In the genomic region with DNA sequence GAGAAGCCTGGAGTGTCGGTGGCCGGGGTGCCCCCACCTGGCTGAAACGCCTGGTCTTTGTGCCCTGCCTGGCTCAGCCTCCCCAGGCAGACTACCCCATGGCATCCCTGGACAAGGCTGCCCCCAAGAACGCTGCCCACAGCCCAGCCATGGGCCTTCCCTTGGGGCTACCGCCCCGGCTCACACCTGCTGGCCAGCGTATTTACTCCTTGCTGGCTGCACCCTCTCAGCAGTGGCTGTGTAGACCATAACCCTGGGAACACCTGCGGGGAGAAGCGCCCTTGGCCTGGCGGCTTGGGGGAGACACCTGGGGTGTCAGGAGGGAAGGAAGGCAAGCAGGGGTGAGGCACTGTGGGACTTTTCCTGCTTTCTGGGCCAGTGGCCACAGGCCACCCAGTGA, we compare ENCODE assay signal across 16 cellular contexts. TPM values are rescaled to one million over a fixed set of nuclear protein-coding genes. Genes with fewer than 3 reads are reported as not detected.
DNase-seq lines count a peak whose midpoint lies in the region; ATAC-seq and TF ChIP-seq lines count a peak whose summit lies in the region.
"Had no signal": no experiment of that assay in that cellular context is flagged by ENCODE, and none has a peak within 500 bp of the region (broad histone marks: within the 10 kb centered on the region; RNA-seq: fewer than 3 reads in every experiment).

No MANE protein-coding gene starts in this region.

- intact Hi-C loops in cardiac septum (cut with DNase I): loop anchor here (10.0 kb wide), 1 partner anchor 231 kb away; no protein-coding TSS in a partner anchor
- intact Hi-C loops in left ventricle myocardium superior (cut with micrococcal nuclease): no loop called here
- intact Hi-C loops in aorta (cut with DNase I): no loop called here

- H3K36me3 ChIP-seq in neuronal stem cell (replicated peaks in 1 of 2; ENCODE audit: control insufficient read depth in 2 of 2, insufficient read depth in 2 of 2, low read length in 2 of 2): peaks cover 5 to 7% of the 10 kb centered on the region in 2 donors
- no peaks in the 10 kb centered on the region for H3K36me3 ChIP-seq in aorta (ENCODE audit: control insufficient read depth in 1 of 2, insufficient read depth in 2 of 2, low read length in 1 of 2)

- H3K79me1 ChIP-seq in neuronal stem cell (ENCODE audit: low read depth, low read length): peaks cover 2% of the 10 kb centered on the region

- H3K4me1 ChIP-seq in neuronal stem cell (ENCODE audit: control insufficient read depth in 2 of 2, insufficient read depth in 1 of 2, low read depth in 1 of 2, low read length in 2 of 2): no peaks in the 10 kb centered on the region
- no peaks in the 10 kb centered on the region for H3K4me1 ChIP-seq in aorta (ENCODE audit: control insufficient read depth in 1 of 2, insufficient read depth in 2 of 2, low read length in 2 of 2)

- WGBS in neuronal stem cell (ENCODE audit: extremely low coverage in 2 of 2, insufficient read length in 2 of 2, insufficient replicate concordance in 1 of 2), 2 donors: no CpG with 5 or more reads among the region's 10 CpGs
- 91 to 93% methylated on average over 10 of the region's 10 CpGs for WGBS in aorta, 2 donors

- H2BK120ac ChIP-seq in neuronal stem cell (ENCODE audit: low read depth, low read length): no peak overlapping the region

- no peak overlapping the region for H3K23ac ChIP-seq in neuronal stem cell (ENCODE audit: low read depth, low read length, poor library complexity)

- H3K9me3 Mint-ChIP-seq in chondrocyte (ENCODE audit: low read depth): no peaks in the 10 kb centered on the region
- H3K9me3 Mint-ChIP-seq: effector memory CD8-positive, alpha-beta T cell; GM23338; natural killer cell; stimulated activated memory B cell treated with anti-CD40 and anti-IgM and Interleukin-4, amounts not matched to agents 10 μg/mL and 1 μg/mL and 100 μg/mL, for 72 hours had no signal

- TF ChIP-seq CTCF in chondrocyte (IDR thresholded peaks at IDR 0.05): no peak

- no peak overlapping the region for H2BK12ac ChIP-seq in neuronal stem cell (ENCODE audit: low read length)

- H3K4me3 Mint-ChIP-seq in chondrocyte (ENCODE audit: unreplicated experiment): no peak overlapping the region
- H3K4me3 Mint-ChIP-seq: effector memory CD8-positive, alpha-beta T cell; natural killer cell; stimulated activated memory B cell treated with anti-CD40 and anti-IgM and Interleukin-4, amounts not matched to agents 10 μg/mL and 1 μg/mL and 100 μg/mL, for 72 hours had no signal

- H4K91ac ChIP-seq in neuronal stem cell (ENCODE audit: low read depth, low read length, poor library complexity): peak overlapping the region; percentile 12

- no peak overlapping the region for H3K4ac ChIP-seq in neuronal stem cell (ENCODE audit: low read length)

- H3K27ac ChIP-seq in neuronal stem cell (replicated peaks; ENCODE audit: low read length): no peak overlapping the region
- H3K27ac ChIP-seq in aorta (ENCODE audit: low read depth in 1 of 2, low read length in 2 of 2): no peak overlapping the region
- H3K27ac ChIP-seq: upper lobe of left lung had no signal

- no peak overlapping the region for H3K9ac ChIP-seq in neuronal stem cell (ENCODE audit: low read depth, low read length, poor library complexity)

- peak; percentile 68 for DNase-seq in cardiac septum (ENCODE audit: low spot score)
- no peak for DNase-seq in left ventricle myocardium superior
- peak; percentile 81 for DNase-seq in chondrocyte (ENCODE audit: low spot score)
- DNase-seq in neuronal stem cell (ENCODE audit: low spot score): no peak
- peak; percentile 38 to 69 for DNase-seq in aorta
- no peak for DNase-seq in AG08395 (ENCODE audit: low spot score)
- DNase-seq in cerebellar nuclear complex (lab: John Stamatoyannopoulos, UW): no peak
- DNase-seq: DMS79 treated with DMSO at 0.1 percent for 48 hours; effector memory CD8-positive, alpha-beta T cell; natural killer cell; NCI-H2029 had no signal

- no peak overlapping the region for H3K27ac Mint-ChIP-seq in chondrocyte (ENCODE audit: unreplicated experiment)
- H3K27ac Mint-ChIP-seq: GM23338; progenitor cell of endocrine pancreas; stimulated activated memory B cell treated with anti-CD40 and anti-IgM and Interleukin-4, amounts not matched to agents 10 μg/mL and 1 μg/mL and 100 μg/mL, for 72 hours had no signal

- no peak overlapping the region for H3K18ac ChIP-seq in neuronal stem cell (ENCODE audit: low read length)

- H3K4me3 ChIP-seq in neuronal stem cell (ENCODE audit: low read length in 2 of 2) (no peak overlapping the region), aorta (ENCODE audit: low read length in 2 of 2) (no peak overlapping the region)
- H3K4me3 ChIP-seq: GM23338 had no signal

- H2BK15ac ChIP-seq in neuronal stem cell (ENCODE audit: low read length): no peak overlapping the region

- peak overlapping the region; percentile 90 for H2AFZ ChIP-seq in neuronal stem cell (ENCODE audit: low read length)

- no peaks in the 10 kb centered on the region for H3K9me3 ChIP-seq in neuronal stem cell (replicated peaks in 1 of 2; ENCODE audit: control insufficient read depth in 2 of 2, insufficient read depth in 1 of 2, low read depth in 1 of 2, low read length in 2 of 2)
- H3K9me3 ChIP-seq in aorta (ENCODE audit: control insufficient read depth, low read length): no peaks in the 10 kb centered on the region
- H3K9me3 ChIP-seq: upper lobe of left lung had no signal

- no peak overlapping the region for H3K14ac ChIP-seq in neuronal stem cell (ENCODE audit: low read length)

- no peak overlapping the region for H3K4me2 ChIP-seq in neuronal stem cell (ENCODE audit: insufficient read depth, low read length, poor library complexity, severe bottlenecking)
- H3K4me2 ChIP-seq: GM23338 had no signal

- peaks cover 2% of the 10 kb centered on the region for H3K36me3 Mint-ChIP-seq in chondrocyte (ENCODE audit: low read depth)
- H3K36me3 Mint-ChIP-seq: natural killer cell had no signal

- H4K8ac ChIP-seq in neuronal stem cell (ENCODE audit: low read depth, low read length): no peak overlapping the region

- H3K4me1 Mint-ChIP-seq in chondrocyte (ENCODE audit: low read depth): peaks cover 3% of the 10 kb centered on the region
- H3K4me1 Mint-ChIP-seq: GM23338; stimulated activated memory B cell treated with anti-CD40 and anti-IgM and Interleukin-4, amounts not matched to agents 10 μg/mL and 1 μg/mL and 100 μg/mL, for 72 hours had no signal

- no peaks in the 10 kb centered on the region for H3K27me3 Mint-ChIP-seq in chondrocyte (ENCODE audit: low read depth)
- H3K27me3 Mint-ChIP-seq: effector memory CD8-positive, alpha-beta T cell; progenitor cell of endocrine pancreas; stimulated activated memory B cell treated with anti-CD40 and anti-IgM and Interleukin-4, amounts not matched to agents 10 μg/mL and 1 μg/mL and 100 μg/mL, for 72 hours had no signal

- H2BK5ac ChIP-seq in neuronal stem cell (ENCODE audit: low read length): peak overlapping the region; percentile 68

- H3K27me3 ChIP-seq in neuronal stem cell (ENCODE audit: control insufficient read depth in 3 of 3, insufficient read depth in 3 of 3, low read depth in 1 of 3, low read length in 3 of 3) (no peaks in the 10 kb centered on the region), aorta (ENCODE audit: control insufficient read depth in 1 of 2, insufficient read depth in 2 of 2, low read length in 1 of 2) (no peaks in the 10 kb centered on the region)
- H3K27me3 ChIP-seq: upper lobe of left lung had no signal

- ATAC-seq in left ventricle myocardium superior (no peak), aorta (ENCODE audit: low FRiP score) (no peak), HG03432 (IDR thresholded peaks at IDR 0.05; ENCODE audit: unreplicated experiment) (no peak)
- ATAC-seq: effector memory CD8-positive, alpha-beta T cell; stimulated activated memory B cell treated with anti-CD40 and anti-IgM and Interleukin-4, amounts not matched to agents 10 μg/mL and 1 μg/mL and 100 μg/mL, for 72 hours had no signal

- H2AK5ac ChIP-seq in neuronal stem cell (ENCODE audit: low read depth, low read length): peak overlapping the region; percentile 37

RNA-seq across cellular contexts. Expression of a gene that starts 17.3 kb away (rescaled TPM):
- total RNA-seq in cardiac septum (24.3 TPM), left ventricle myocardium superior (51.2 TPM), chondrocyte (22.0 to 29.4 TPM (median 22.7 TPM) in 3 replicates), aorta (10 to 100 TPM; 23.7 to 35.5 TPM)
- 24.5 TPM for polyA plus RNA-seq in neuronal stem cell (2013, experiment 1 of 2)
- 23.9 TPM for polyA plus RNA-seq in neuronal stem cell (2013, experiment 2 of 2)
- 10 to 100 TPM; 12.6 to 66.9 TPM for polyA plus RNA-seq in aorta

RNA-seq across cellular contexts. Expression of a gene that starts 21.4 kb away (rescaled TPM):
- total RNA-seq in cardiac septum (1.5 TPM), left ventricle myocardium superior (2.1 TPM), chondrocyte (1.9 to 2.9 TPM (median 2.8 TPM) in 3 replicates), aorta (1 to 10 TPM; 2.1 to 3.9 TPM)
- 0.92 TPM for polyA plus RNA-seq in neuronal stem cell (2013, experiment 1 of 2)
- 0.96 TPM for polyA plus RNA-seq in neuronal stem cell (2013, experiment 2 of 2)
- polyA plus RNA-seq in aorta: 10 to 100 TPM; 10.1 to 14.5 TPM
- total RNA-seq: GM23338 had no signal
- polyA plus RNA-seq: GM23338 had no signal

RNA-seq across cellular contexts. Expression of a gene that starts 35.6 kb away (rescaled TPM):
- total RNA-seq in cardiac septum (73.8 TPM), left ventricle myocardium superior (105 TPM), chondrocyte (54.9 to 63.2 TPM (median 61.3 TPM) in 3 replicates), aorta (10 to 100 TPM; 42.9 to 46.9 TPM)
- polyA plus RNA-seq in neuronal stem cell (2013, experiment 1 of 2): 15.2 TPM
- polyA plus RNA-seq in neuronal stem cell (2013, experiment 2 of 2): 15.3 TPM
- polyA plus RNA-seq in aorta: 100 to 1,000 TPM in 1 of 2 donors, 10 to 100 TPM in 1; 48.2 to 108 TPM

RNA-seq across cellular contexts. Expression of a gene that starts 43.7 kb away (rescaled TPM):
- total RNA-seq in cardiac septum: 9.7 TPM
- 13.2 TPM for total RNA-seq in left ventricle myocardium superior
- 3.4 to 4.7 TPM (median 3.7 TPM) in 3 replicates for total RNA-seq in chondrocyte
- polyA plus RNA-seq in neuronal stem cell (2013, experiment 1 of 2): 3.8 TPM
- polyA plus RNA-seq in neuronal stem cell (2013, experiment 2 of 2): 3.2 TPM
- total RNA-seq in aorta: 1 to 10 TPM; 2.1 to 3.4 TPM
- 1 to 10 TPM; 3.0 to 5.0 TPM for polyA plus RNA-seq in aorta

RNA-seq across cellular contexts. Expression of a gene that starts 46.1 kb away (rescaled TPM):
- total RNA-seq in cardiac septum: 8.2 TPM
- 5.1 TPM for total RNA-seq in left ventricle myocardium superior
- total RNA-seq in chondrocyte: 9.5 to 20.6 TPM (median 10.8 TPM) in 3 replicates
- polyA plus RNA-seq in neuronal stem cell (2013, experiment 1 of 2): 4.1 TPM
- 4.3 TPM for polyA plus RNA-seq in neuronal stem cell (2013, experiment 2 of 2)
- 10 to 100 TPM; 10.4 to 22.0 TPM for total RNA-seq in aorta
- polyA plus RNA-seq in aorta: 1 to 10 TPM; 6.2 to 6.6 TPM

Comparison
In these comparisons a context has a peak if more than half of its experiments do, and no peak if none do; other contexts are left out.
1. DNase-seq: peak in cardiac septum (single experiment), chondrocyte (single experiment) and aorta (2 of 2); none in left ventricle myocardium superior (single experiment), neuronal stem cell (single experiment), AG08395 (single experiment) and cerebellar nuclear complex (0 of 2).